In genomic region chrX:21638311-21638710, GRCh38 we compare ENCODE assay signal across 1 cellular context.
TF ChIP-seq lines count a peak whose summit lies in the region.

No MANE protein-coding gene starts in this region.

TF ChIP-seq in HepG2, 621 proteins besides CTCF, POLR2A, EP300 and RAD21:
- no peak for TF ChIP-seq SMYD3 (CRISPR knock-in tag; IDR thresholded peaks at IDR 0.05)
